17 cellular contexts compared by ENCODE assay signal in genomic region chr10:119350529-119351001, GRCh38.
A peak's percentile ranks its signal among the peaks of the same experiment; 100 is the strongest.
DNase-seq lines count a peak whose midpoint lies in the region; ATAC-seq and TF ChIP-seq lines count a peak whose summit lies in the region.
"Had no signal": no experiment of that assay in that cellular context is flagged by ENCODE, and none has a peak within 500 bp of the region (broad histone marks: within the 10 kb centered on the region; RNA-seq: fewer than 3 reads in every experiment).

No MANE protein-coding gene starts in this region.

- H3K27ac ChIP-seq in lower lobe of right lung (peak overlapping the region; percentile 24), tibial nerve (peak overlapping the region; percentile 58 to 82 (median 76))
- H3K27ac ChIP-seq: KMS-11, psoas muscle had no signal

- no peak for TF ChIP-seq CTCF in fibroblast of villous mesenchyme (IDR thresholded peaks at IDR 0.05; ENCODE audit: insufficient read depth, low read depth, low read length)
- no peak for TF ChIP-seq CTCF in lower lobe of right lung (IDR thresholded peaks at IDR 0.05)
- no peak for TF ChIP-seq CTCF in tibial nerve (IDR thresholded peaks at IDR 0.05)

- H3K27me3 ChIP-seq in adipocyte (replicated peaks; ENCODE audit: control insufficient read depth, insufficient read depth, low read length) (no peaks in the 10 kb centered on the region), lower lobe of right lung (ENCODE audit: low read depth) (no peaks in the 10 kb centered on the region), tibial nerve (no peaks in the 10 kb centered on the region)

- H3K4me1 ChIP-seq in adipocyte (ENCODE audit: control insufficient read depth, insufficient read depth, low read length) (peaks cover 26% of the 10 kb centered on the region), lower lobe of right lung (peaks cover 28% of the 10 kb centered on the region), tibial nerve (peaks cover 0 to 56% (median 12%) of the 10 kb centered on the region in 4 donors)

- WGBS in tibial nerve, 2 donors, result 58 to 64% methylated on average over 8 of the region's 8 CpGs

- DNase-seq in adipocyte (ENCODE audit: low read depth), result peak; percentile 35
- DNase-seq in fibroblast of villous mesenchyme (ENCODE audit: low read depth), result peak; percentile 82
- no peak for DNase-seq in lower lobe of right lung
- DNase-seq in tibial nerve (ENCODE audit: low spot score in 2 of 2), result no peak
- DNase-seq in CD1c-positive myeloid dendritic cell (ENCODE audit: extremely low spot score), result no peak
- DNase-seq in T-helper 1 cell, result no peak
- DNase-seq: activated naive CD8-positive, alpha-beta T cell treated with anti-CD3 and anti-CD28 coated beads for 36 hours; activated T-cell treated with anti-CD3 and anti-CD28 coated beads, Interleukin-2, amount 50 U/mL, for 4 hours; GDM1; mesendoderm; psoas muscle; stimulated activated naive CD4-positive, alpha-beta T cell treated with Interleukin-2 at 50 U/mL for 16 hours had no signal

- TF ChIP-seq EP300 in tibial nerve (IDR thresholded peaks at IDR 0.05), result peak in 1 of 2 donors; percentile 37

- peak overlapping the region; percentile 14 for H3K4me3 ChIP-seq in adipocyte (ENCODE audit: low read length)
- H3K4me3 ChIP-seq in fibroblast of villous mesenchyme (ENCODE audit: low read depth, low read length), result no peak overlapping the region
- H3K4me3 ChIP-seq in lower lobe of right lung, result no peak overlapping the region
- H3K4me3 ChIP-seq in tibial nerve, result no peak overlapping the region
- H3K4me3 ChIP-seq: psoas muscle had no signal

- peak overlapping the region; percentile 2 for H3K9ac ChIP-seq in adipocyte (ENCODE audit: low read length)
- H3K9ac ChIP-seq: KMS-11 had no signal

- no peak for TF ChIP-seq POLR2A in tibial nerve (IDR thresholded peaks at IDR 0.05)

- peak; percentile 47 to 81 for ATAC-seq in lower lobe of right lung
- ATAC-seq in GM21360 (IDR thresholded peaks at IDR 0.05; ENCODE audit: unreplicated experiment), result no peak
- ATAC-seq: activated CD8-positive, alpha-beta T cell treated with anti-CD3 and anti-CD28 coated beads for 36 hours; activated T-cell treated with anti-CD3 and anti-CD28 coated beads, Interleukin-2, amount 50 U/mL, for 4 hours; HCT116; natural killer cell treated with Interleukin-12 subunit alpha and Interleukin-12 subunit beta and Interleukin-15 and Interleukin-18, amount 100 ng/mL, for 72 hours had no signal

- intact Hi-C loops in lower lobe of right lung (cut with DNase I), result loop anchor here (10.0 kb wide), 1 partner anchor 54 kb away; no protein-coding TSS in a partner anchor

- no peaks in the 10 kb centered on the region for H3K9me3 ChIP-seq in adipocyte (ENCODE audit: control insufficient read depth, low read length)
- peaks cover 13% of the 10 kb centered on the region for H3K9me3 ChIP-seq in lower lobe of right lung
- peaks cover 0 to 11% (median 0%) of the 10 kb centered on the region in 4 donors for H3K9me3 ChIP-seq in tibial nerve

- H3K36me3 ChIP-seq in adipocyte (ENCODE audit: control insufficient read depth, insufficient read depth, low read length, severe bottlenecking) (no peaks in the 10 kb centered on the region), lower lobe of right lung (no peaks in the 10 kb centered on the region), tibial nerve (peaks cover 0 to 28% (median 0%) of the 10 kb centered on the region in 3 donors)

Comparison
In these comparisons a context has a peak if more than half of its experiments do, and no peak if none do; other contexts are left out.
1. DNase-seq: peak in adipocyte (single experiment) and fibroblast of villous mesenchyme (single experiment); none in lower lobe of right lung (single experiment), tibial nerve (0 of 2), CD1c-positive myeloid dendritic cell (single experiment) and T-helper 1 cell (0 of 5).